In the genomic region with DNA sequence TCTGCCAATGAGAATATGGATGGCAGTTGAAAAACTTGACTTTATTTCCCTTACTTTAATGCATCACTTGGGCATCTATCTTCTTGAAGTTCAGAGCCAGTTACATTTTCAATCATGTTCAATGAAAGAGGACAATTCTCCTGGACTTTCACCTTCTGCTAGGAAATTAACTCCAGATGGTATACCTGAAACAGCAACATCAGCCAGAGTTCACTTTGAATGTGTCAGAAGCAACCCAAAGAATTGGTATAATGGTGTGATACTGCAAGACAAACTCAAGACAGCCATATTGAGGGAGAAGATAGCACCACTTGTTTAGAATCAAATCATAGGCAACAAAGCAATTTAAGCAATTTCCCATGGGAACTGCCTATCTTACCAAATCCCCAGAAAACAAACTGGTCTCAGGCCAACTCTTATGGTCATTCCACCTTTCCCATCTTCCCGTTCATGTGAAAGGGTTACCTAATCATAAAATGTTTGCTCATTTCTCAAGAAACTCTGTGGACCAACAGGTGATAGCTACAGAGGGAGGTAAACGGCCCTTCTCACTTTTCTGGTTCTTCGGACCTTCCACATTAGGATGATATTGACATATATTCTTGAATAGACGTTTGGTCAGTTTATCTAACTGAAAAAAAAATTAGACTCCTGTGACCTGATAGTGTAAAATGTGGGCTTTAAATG, we compare ENCODE assay signal across 30 cellular contexts. TPM values are rescaled to one million over a fixed set of nuclear protein-coding genes. Genes with fewer than 3 reads are reported as not detected.
DNase-seq lines count a peak whose midpoint lies in the region; ATAC-seq, FAIRE-seq and TF ChIP-seq lines count a peak whose summit lies in the region.
"Had no signal": no experiment of that assay in that cellular context is flagged by ENCODE, and none has a peak within 500 bp of the region (broad histone marks: within the 10 kb centered on the region; RNA-seq: fewer than 3 reads in every experiment).

No MANE protein-coding gene starts in this region.

- FAIRE-seq in HepG2 (lab: Jason Lieb, UNC) = no peak
- FAIRE-seq in D721Med (lab: Jason Lieb, UNC) = no peak
- FAIRE-seq: A204.1, GM12878, GM12892, GM18507 had no signal

- no peak overlapping the region for H3K4me2 ChIP-seq in HepG2 (ENCODE audit: low read depth, low read length)
- H3K4me2 ChIP-seq: BLaER1 had no signal

- in situ Hi-C loops in HepG2 (cut with HindIII; ENCODE audit: extremely low pct_ligation_motif_present, low pct_unique_long_range_greater_than_20kb) = no loop called here

- H3K9ac ChIP-seq in liver (ENCODE audit: low read depth in 1 of 2, low read length in 2 of 2) (no peak overlapping the region), HepG2 (ENCODE audit: insufficient read depth, low read depth, low read length) (no peak overlapping the region)
- H3K9ac ChIP-seq: BLaER1 had no signal

- TF ChIP-seq RAD21 in liver (IDR thresholded peaks at IDR 0.05) (peak; percentile 49 to 53), HepG2 (CRISPR knock-in tag; IDR thresholded peaks at IDR 0.05) (no peak)

- BruUV-seq in HepG2 (replicated peaks; lab: Mats Ljungman, UMichigan) = no TSS peak

- peaks cover 60% of the 10 kb centered on the region for H3K4me1 Mint-ChIP-seq in nephron progenitor cell
- H3K4me1 Mint-ChIP-seq in CD8-positive, alpha-beta memory T cell = no peaks in the 10 kb centered on the region
- H3K4me1 Mint-ChIP-seq: CD14-positive monocyte; CD4-positive, alpha-beta memory T cell; CD4-positive, CD25-positive, alpha-beta regulatory T cell had no signal

- peaks cover 0 to 24% (median 8%) of the 10 kb centered on the region in 4 donors for H3K4me1 ChIP-seq in liver (ENCODE audit: control insufficient read depth in 4 of 4, insufficient read depth in 4 of 4, low read length in 3 of 4)
- H3K4me1 ChIP-seq in HepG2 (ENCODE audit: insufficient read depth, low read length) = peaks cover 21% of the 10 kb centered on the region
- no peaks in the 10 kb centered on the region for H3K4me1 ChIP-seq in CD8-positive, alpha-beta memory T cell (ENCODE audit: insufficient read depth, low read length)
- H3K4me1 ChIP-seq: BE2C, Caco-2 had no signal

- intact Hi-C loops in HepG2 (cut with micrococcal nuclease; ENCODE audit: unreplicated experiment) = no loop called here

- no peaks in the 10 kb centered on the region for H4K20me1 ChIP-seq in HepG2 (ENCODE audit: insufficient read depth, low read length)
- H4K20me1 ChIP-seq: BLaER1 had no signal

- no peaks in the 10 kb centered on the region for H3K79me2 ChIP-seq in HepG2 (ENCODE audit: insufficient read depth, low read length)

- no peak for TF ChIP-seq POLR2A in HepG2 (IDR thresholded peaks at IDR 0.05; ENCODE audit: insufficient read depth in 1 of 2, low read depth in 2 of 2, low read length in 2 of 2)

- H3K27ac ChIP-seq in liver (ENCODE audit: low read depth in 1 of 2, low read length in 2 of 2) (peak overlapping the region; percentile 14 to 82), HepG2 (ENCODE audit: extremely low read length, insufficient read depth, low read length) (no peak overlapping the region)
- H3K27ac ChIP-seq in CD8-positive, alpha-beta memory T cell (ENCODE audit: low read depth, low read length) = no peak overlapping the region
- H3K27ac ChIP-seq: BLaER1 had no signal

- H3K27ac Mint-ChIP-seq in nephron progenitor cell = peak overlapping the region; percentile 64
- no peak overlapping the region for H3K27ac Mint-ChIP-seq in CD8-positive, alpha-beta memory T cell
- H3K27ac Mint-ChIP-seq: CD14-positive monocyte; CD4-positive, alpha-beta memory T cell; CD4-positive, CD25-positive, alpha-beta regulatory T cell had no signal

- H3K4me3 ChIP-seq in liver (ENCODE audit: low read depth in 1 of 3, low read length in 3 of 3) (no peak overlapping the region), HepG2 (replicated peaks in 1 of 3; ENCODE audit: insufficient read depth in 1 of 3, low read depth in 2 of 3, low read length in 3 of 3) (no peak overlapping the region)
- no peak overlapping the region for H3K4me3 ChIP-seq in CD8-positive, alpha-beta memory T cell (ENCODE audit: low read length)
- H3K4me3 ChIP-seq: BLaER1, GM12878 had no signal

- no peaks in the 10 kb centered on the region for H3K36me3 Mint-ChIP-seq in nephron progenitor cell (ENCODE audit: low read depth)
- peaks cover 0 to 4% (median 2%) of the 10 kb centered on the region in 3 donors for H3K36me3 Mint-ChIP-seq in CD8-positive, alpha-beta memory T cell
- H3K36me3 Mint-ChIP-seq: CD14-positive monocyte; CD4-positive, CD25-positive, alpha-beta regulatory T cell had no signal

- no peaks in the 10 kb centered on the region for H3K27me3 ChIP-seq in liver (ENCODE audit: control insufficient read depth in 4 of 4, insufficient read depth in 4 of 4, low read length in 3 of 4)
- no peaks in the 10 kb centered on the region for H3K27me3 ChIP-seq in HepG2 (ENCODE audit: control insufficient read depth in 1 of 2, insufficient read depth in 2 of 2, low read length in 2 of 2)
- H3K27me3 ChIP-seq in CD8-positive, alpha-beta memory T cell (ENCODE audit: insufficient read depth, low read length, poor library complexity, severe bottlenecking) = no peaks in the 10 kb centered on the region
- H3K27me3 ChIP-seq: BE2C, BLaER1 had no signal

- 36% methylated on average over 4 of the region's 4 CpGs for WGBS in liver
- WGBS in HepG2 (ENCODE audit: low lambda C conversion rate) = 35% methylated on average over 4 of the region's 4 CpGs

- H2AFZ ChIP-seq in HepG2 (ENCODE audit: low read length) = no peak overlapping the region

- no peak for DNase-seq in HepG2 (ENCODE audit: low spot score)
- DNase-seq in left lobe of liver (ENCODE audit: low spot score) = no peak
- DNase-seq in nephron progenitor cell = no peak
- no peak for DNase-seq in CD8-positive, alpha-beta memory T cell
- DNase-seq in D721Med (ENCODE audit: insufficient read length, low spot score) = no peak
- DNase-seq: 8988T; ACHN; BE2C; C1 segment of cervical spinal cord; Caco-2; Calu3; CD4-positive, alpha-beta memory T cell; CD4-positive, CD25-positive, alpha-beta regulatory T cell; DMS 273 treated with DMSO at 0.1 percent for 48 hours; DMS153; DMS53; DMS79; DND-41; EL; GDM1 had no signal

- no peak for TF ChIP-seq EP300 in HepG2 (IDR thresholded peaks at IDR 0.05; ENCODE audit: low read depth in 2 of 2, low read length in 2 of 2)
- TF ChIP-seq EP300 in HepG2 (CRISPR knock-in tag; IDR thresholded peaks at IDR 0.05; ENCODE audit: borderline replicate concordance) = no peak

- peaks cover 3% of the 10 kb centered on the region for H3K27me3 Mint-ChIP-seq in nephron progenitor cell (ENCODE audit: low read depth, poor library complexity)
- H3K27me3 Mint-ChIP-seq in CD8-positive, alpha-beta memory T cell = no peaks in the 10 kb centered on the region
- H3K27me3 Mint-ChIP-seq: CD4-positive, alpha-beta memory T cell; CD4-positive, CD25-positive, alpha-beta regulatory T cell had no signal

- POLR2A ChIA-PET in HepG2 (lab: Yijun Ruan, JAX) = no interaction called here
- POLR2A ChIA-PET in CD8-positive, alpha-beta memory T cell (lab: Charles Lee) = no interaction called here

- no peaks in the 10 kb centered on the region for H3K9me3 Mint-ChIP-seq in nephron progenitor cell
- H3K9me3 Mint-ChIP-seq in CD8-positive, alpha-beta memory T cell = peaks cover 0 to 2% (median 0%) of the 10 kb centered on the region in 5 donors

- no peaks in the 10 kb centered on the region for H3K9me3 ChIP-seq in liver (ENCODE audit: control insufficient read depth in 4 of 4, low read length in 3 of 4)
- no peaks in the 10 kb centered on the region for H3K9me3 ChIP-seq in HepG2 (ENCODE audit: low read length)
- no peaks in the 10 kb centered on the region for H3K9me3 ChIP-seq in CD8-positive, alpha-beta memory T cell (ENCODE audit: low read length)
- H3K9me3 ChIP-seq: BE2C, BLaER1, Caco-2 had no signal

- no peak for TF ChIP-seq CTCF in liver (IDR thresholded peaks at IDR 0.05; ENCODE audit: low read depth, low read length, missing input control)
- no peak for TF ChIP-seq CTCF in HepG2 (CRISPR knock-in tag; IDR thresholded peaks at IDR 0.05)
- no peak for TF ChIP-seq CTCF in nephron progenitor cell (IDR thresholded peaks at IDR 0.05)
- TF ChIP-seq CTCF in D721Med (IDR thresholded peaks at IDR 0.05; ENCODE audit: insufficient read depth, missing control alignments) = no peak

- CTCF ChIA-PET in HepG2 (lab: Yijun Ruan, JAX; ENCODE audit: low intra/inter-chr PET ratio, low total read pairs) = no interaction called here
- CTCF ChIA-PET in CD8-positive, alpha-beta memory T cell (lab: Charles Lee) = no interaction called here

- H3K4me3 Mint-ChIP-seq in nephron progenitor cell = no peak overlapping the region
- no peak overlapping the region for H3K4me3 Mint-ChIP-seq in CD8-positive, alpha-beta memory T cell
- H3K4me3 Mint-ChIP-seq: CD14-positive monocyte; CD4-positive, alpha-beta memory T cell; CD4-positive, CD25-positive, alpha-beta regulatory T cell had no signal

- ATAC-seq in HepG2 (no peak), left lobe of liver (peak; percentile 72)
- ATAC-seq: GM12878 had no signal

- H3K36me3 ChIP-seq in liver (ENCODE audit: control insufficient read depth in 4 of 4, insufficient read depth in 3 of 4, low read depth in 1 of 4, low read length in 3 of 4) (peaks cover 0 to 3% (median 0%) of the 10 kb centered on the region in 4 donors), HepG2 (replicated peaks in 1 of 2; ENCODE audit: control insufficient read depth in 1 of 2, insufficient read depth in 2 of 2, low read length in 2 of 2) (no peaks in the 10 kb centered on the region)
- no peaks in the 10 kb centered on the region for H3K36me3 ChIP-seq in CD8-positive, alpha-beta memory T cell (ENCODE audit: insufficient read depth, low read length)
- H3K36me3 ChIP-seq: BE2C had no signal

RNA-seq across cellular contexts. Expression of a gene that starts 29.7 kb away (rescaled TPM):
- 100 to 1,000 TPM; 151 to 703 TPM for total RNA-seq in liver
- polyA plus RNA-seq in liver = 100 to 1,000 TPM; 299 to 413 TPM
- total RNA-seq in HepG2 (2016; rRNA removed; fragmentation: Illumina TruSeq; extraction: Trizol) = 3.3 and 8.4 TPM in 2 replicates
- total RNA-seq in HepG2 (2016; cell fraction: cytosol; rRNA removed; fragmentation: Illumina TruSeq; extraction: Trizol; ENCODE audit: low read depth) = 0.53 and 0.61 TPM in 2 replicates
- 5.1 and 7.4 TPM in 2 replicates for total RNA-seq in HepG2 (2016; cell fraction: insoluble cytoplasmic fraction; rRNA removed; fragmentation: Illumina TruSeq; extraction: Trizol)
- 1.4 and 1.8 TPM in 2 replicates for total RNA-seq in HepG2 (2016; cell fraction: membrane; rRNA removed; fragmentation: Illumina TruSeq; extraction: Trizol)
- 6.6 and 7.4 TPM in 2 replicates for total RNA-seq in HepG2 (2016; cell fraction: nucleus; rRNA removed; fragmentation: Illumina TruSeq; extraction: Trizol)
- polyA plus RNA-seq in HepG2 (2011; rRNA removed) = 11.3 and 21.1 TPM in 2 replicates
- 9.0 and 19.4 TPM in 2 replicates for polyA plus RNA-seq in HepG2 (2011; cell fraction: cytosol; rRNA removed)
- polyA plus RNA-seq in HepG2 (2011; cell fraction: nucleus; rRNA removed) = 9.1 and 11.3 TPM in 2 replicates
- polyA plus RNA-seq in HepG2 (2012) = 10.5 and 17.8 TPM in 2 replicates
- polyA plus RNA-seq in HepG2 (2016; cell fraction: cytosol; fragmentation: Illumina TruSeq; extraction: Trizol; ENCODE audit: low read depth) = 0.57 and 0.66 TPM in 2 replicates
- polyA plus RNA-seq in HepG2 (2016; cell fraction: insoluble cytoplasmic fraction; fragmentation: Illumina TruSeq; extraction: Trizol; ENCODE audit: low read depth) = 3.7 and 3.8 TPM in 2 replicates
- polyA plus RNA-seq in HepG2 (2016; cell fraction: membrane; fragmentation: Illumina TruSeq; extraction: Trizol; ENCODE audit: low read depth) = 1.2 and 1.4 TPM in 2 replicates
- 5.9 and 7.7 TPM in 2 replicates for polyA plus RNA-seq in HepG2 (2016; cell fraction: nucleus; fragmentation: Illumina TruSeq; extraction: Trizol; ENCODE audit: insufficient read depth, low read depth)
- 9.1 TPM in 1 of 2 replicates, not detected in the other for polyA minus RNA-seq in HepG2 (2011; rRNA and poly(A)+ RNA removed; ENCODE audit: low replicate concordance)
- polyA minus RNA-seq in HepG2 (2011; cell fraction: cytosol; rRNA and poly(A)+ RNA removed) = 4.2 and 7.6 TPM in 2 replicates
- polyA minus RNA-seq in HepG2 (2011; cell fraction: nucleus; rRNA and poly(A)+ RNA removed) = 4.8 and 11.1 TPM in 2 replicates
- 288 TPM for total RNA-seq in left lobe of liver
- total RNA-seq in CD8-positive, alpha-beta memory T cell = not detected
- not detected for polyA plus RNA-seq in CD8-positive, alpha-beta memory T cell
- total RNA-seq: Caco-2; Calu3; CD4-positive, alpha-beta memory T cell; Daoy; G401; GM12878 had no signal
- polyA plus RNA-seq: AG04450; CD14-positive monocyte; CD4-positive, alpha-beta memory T cell; CD4-positive, CD25-positive, alpha-beta regulatory T cell; GM12878 had no signal

Comparison
In these comparisons a context has a peak if more than half of its experiments do, and no peak if none do; other contexts are left out.
1. H3K27ac ChIP-seq: peak in liver (2 of 2); none in HepG2 (single experiment) and CD8-positive, alpha-beta memory T cell (single experiment).
2. RNA of a gene that starts 29.7 kb away (total RNA-seq): 151 to 703 TPM in liver and 288 TPM in left lobe of liver (single experiment); 0.53 to 8.4 TPM in HepG2 and not detected in CD8-positive, alpha-beta memory T cell; every median in the first group is over 10 times any median in the second.